15 cellular contexts compared by ENCODE assay signal in the genomic region with DNA sequence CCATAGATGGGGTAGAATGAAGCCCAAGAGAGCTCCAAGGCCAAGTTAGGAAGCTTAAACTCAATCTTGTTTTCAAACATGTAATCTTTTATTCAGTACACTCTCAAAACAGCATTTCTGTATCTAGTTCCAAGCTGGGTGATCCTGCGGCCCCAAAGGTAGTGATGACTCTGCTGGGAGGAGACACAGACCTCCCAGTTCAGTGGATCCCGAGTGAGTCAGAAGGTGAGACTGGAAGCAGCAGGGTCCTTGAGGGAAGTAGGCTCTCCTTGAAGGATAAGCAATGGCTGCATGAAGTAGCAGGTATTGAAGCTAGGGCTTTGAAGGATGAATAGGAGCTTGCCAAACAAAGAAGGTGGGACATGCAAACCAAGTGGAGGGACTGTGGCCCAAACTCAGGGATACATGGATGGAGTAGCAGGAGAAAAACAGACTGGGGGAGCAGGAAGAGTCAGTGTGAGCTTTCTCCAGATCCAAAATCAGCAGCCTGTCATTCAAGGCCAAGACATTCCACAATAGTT. TPM values are rescaled to one million over a fixed set of nuclear protein-coding genes. Genes with fewer than 3 reads are reported as not detected.
DNase-seq lines count a peak whose midpoint lies in the region; FAIRE-seq and TF ChIP-seq lines count a peak whose summit lies in the region.
"Had no signal": no experiment of that assay in that cellular context is flagged by ENCODE, and none has a peak within 500 bp of the region (broad histone marks: within the 10 kb centered on the region; RNA-seq: fewer than 3 reads in every experiment).

No MANE protein-coding gene starts in this region.

- TF ChIP-seq RAD21 in H1 (IDR thresholded peaks at IDR 0.05 in 1 of 2, conservative IDR thresholded peaks at IDR 0.05 in 1 of 2; ENCODE audit: low read depth in 2 of 2, low read length in 2 of 2): no peak

- no peak overlapping the region for H3K4me2 ChIP-seq in H1 (ENCODE audit: insufficient read depth in 1 of 2, low read depth in 2 of 2, low read length in 2 of 2)
- H3K4me2 ChIP-seq: PC-9 had no signal

- H3K23ac ChIP-seq in H1 (ENCODE audit: insufficient read length): no peak overlapping the region

- H2BK20ac ChIP-seq in H1 (ENCODE audit: low read length): 0 out of 2 replicates have a peak overlapping the region, but pooled peaks have one; percentile 13

- H3K79me2 ChIP-seq in H1 (ENCODE audit: control insufficient read depth in 1 of 2, insufficient read depth in 2 of 2, low read length in 2 of 2): no peaks in the 10 kb centered on the region

- H3K9me3 ChIP-seq in H1 (ENCODE audit: insufficient read depth in 2 of 2, low read depth in 1 of 2, low read length in 1 of 2): peaks cover 5 to 8% of the 10 kb centered on the region in 2 experiments; a peak in 3 of 4 replicates

- H3K4me3 ChIP-seq in H1 (ENCODE audit: extremely low read depth in 1 of 4, insufficient read depth in 2 of 4, low read depth in 3 of 4, low read length in 4 of 4): no peak overlapping the region
- H3K4me3 ChIP-seq: PC-9 had no signal

- no peak overlapping the region for H2AFZ ChIP-seq in H1 (ENCODE audit: low read length)
- H2AFZ ChIP-seq: PC-9 had no signal

- no peaks in the 10 kb centered on the region for H3K27me3 ChIP-seq in H1 (replicated peaks in 1 of 4; ENCODE audit: control insufficient read depth in 3 of 4, extremely low read depth in 1 of 4, insufficient read depth in 3 of 4, low read length in 3 of 4)

- POLR2A ChIA-PET in RWPE1 (lab: Yijun Ruan, JAX; ENCODE audit: low non-redundant PET) (no interaction called here), H1 (lab: Charles Lee; ENCODE audit: partially characterized antibody) (interaction anchor here (0.9 to 1.0 kb wide), 2 partner anchors 65 to 204 kb away, joined by 3 to 5 read pairs; a partner anchor contains a TSS)

- no peak overlapping the region for H2BK15ac ChIP-seq in H1 (ENCODE audit: low read length)

- peaks cover 14% of the 10 kb centered on the region for H3K4me1 Mint-ChIP-seq in nephron
- H3K4me1 Mint-ChIP-seq: B cell, IgD-negative memory B cell had no signal

- WGBS in H1 (ENCODE audit: extremely low coverage in 1 of 2, insufficient coverage in 1 of 2, insufficient read length in 1 of 2, insufficient replicate concordance in 2 of 2, low coverage in 1 of 2, low lambda C conversion rate in 2 of 2, missing lambda C conversion rate in 1 of 2), 2 experiments: 79% methylated on average over 2 of the region's 2 CpGs; no CpG with 5 or more reads in 1 of the 2 experiments

- no peak for FAIRE-seq in H1 (lab: Jason Lieb, UNC)
- no peak for FAIRE-seq in HTR-8/SVneo (lab: Jason Lieb, UNC)

- no peak for TF ChIP-seq EP300 in H1 (IDR thresholded peaks at IDR 0.05; ENCODE audit: borderline replicate concordance in 1 of 2, low read depth in 2 of 2, low read length in 2 of 2)

- H3K36me3 Mint-ChIP-seq in nephron (ENCODE audit: low read depth): no peaks in the 10 kb centered on the region
- H3K36me3 Mint-ChIP-seq: CD8-positive, alpha-beta T cell; IgD-negative memory B cell had no signal

- H4K8ac ChIP-seq in H1 (ENCODE audit: extremely low read depth, insufficient read depth, low read length): no peak overlapping the region

- CTCF ChIA-PET in RWPE1 (lab: Yijun Ruan, JAX) (interaction anchor here (0.6 to 1.6 kb wide), 5 partner anchors 10 to 411 kb away, joined by 3 to 10 read pairs (median 4); no protein-coding TSS in a partner anchor), H1 (lab: Charles Lee; ENCODE audit: partially characterized antibody) (interaction anchor here (0.6 to 12.1 kb wide), 7 partner anchors 10 to 54 kb away, joined by 3 to 206 read pairs (median 3); a partner anchor contains a TSS)

- no peak overlapping the region for H3K56ac ChIP-seq in H1 (replicated peaks; ENCODE audit: insufficient read length, low read depth, low read length)

- DNase-seq in RWPE1 (ENCODE audit: low spot score) (peak; percentile 73), H1 (ENCODE audit: low read depth in 1 of 2, low spot score in 2 of 2) (no peak), NCI-H2081 (lab: John Stamatoyannopoulos, UW) (no peak), NCI-H187 (lab: John Stamatoyannopoulos, UW) (no peak), HTR-8/SVneo (ENCODE audit: insufficient read length, low spot score) (no peak)
- no peak for DNase-seq in activated effector memory CD4-positive, alpha-beta T cell treated with Interleukin-2 at 50 U/mL for 16 hours
- DNase-seq: CD8-positive, alpha-beta T cell; NCI-H146; NCI-H69; NK-92 treated with Interleukin-12 subunit alpha and Interleukin-12 subunit beta, amount 100 ng/mL, for 24 hours; PC-9; SHP77 had no signal

- no peaks in the 10 kb centered on the region for H4K20me1 ChIP-seq in H1 (replicated peaks in 1 of 2; ENCODE audit: control insufficient read depth in 1 of 2, insufficient read depth in 2 of 2, low read length in 2 of 2)

- H3K27me3 Mint-ChIP-seq in nephron (ENCODE audit: low read depth): peaks cover 16% of the 10 kb centered on the region

- no peak overlapping the region for H3K18ac ChIP-seq in H1 (ENCODE audit: extremely low read depth, low read length)

- H3K14ac ChIP-seq in H1 (ENCODE audit: insufficient read length): no peak overlapping the region

- H3K4ac ChIP-seq in H1 (replicated peaks; ENCODE audit: insufficient read length, low read depth, low read length): no peak overlapping the region

- H3K4me1 ChIP-seq in H1 (replicated peaks in 1 of 4; ENCODE audit: control insufficient read depth in 3 of 4, insufficient read depth in 4 of 4, low read length in 3 of 4): peaks cover 0 to 9% (median 4%) of the 10 kb centered on the region in 4 experiments; a peak in 3 of 7 replicates

- peak overlapping the region in 2 of 3 experiments; percentile 12 to 37 for H3K27ac Mint-ChIP-seq in nephron
- H3K27ac Mint-ChIP-seq: B cell; CD8-positive, alpha-beta T cell; IgD-negative memory B cell had no signal

- TF ChIP-seq CTCF in RWPE1 (conservative IDR thresholded peaks at IDR 0.05; ENCODE audit: low read depth) (no peak), H1 (IDR thresholded peaks at IDR 0.05; ENCODE audit: control extremely low read depth in 1 of 3, insufficient read depth in 1 of 3, low read depth in 1 of 3, low read length in 3 of 3) (no peak), nephron (IDR thresholded peaks at IDR 0.05; ENCODE audit: unreplicated experiment in 3 of 3) (no peak)

- no peak overlapping the region for H2BK120ac ChIP-seq in H1 (replicated peaks; ENCODE audit: low read depth, low read length)

- no peaks in the 10 kb centered on the region for H3K36me3 ChIP-seq in H1 (ENCODE audit: control insufficient read depth in 2 of 4, insufficient read depth in 4 of 4, low read length in 3 of 4)

- H3K9ac ChIP-seq in H1 (replicated peaks in 1 of 4; ENCODE audit: extremely low read depth in 1 of 4, low read depth in 3 of 4, low read length in 3 of 4): no peak overlapping the region

- H2BK12ac ChIP-seq in H1 (ENCODE audit: low read depth, low read length): no peak overlapping the region

- peak overlapping the region; percentile 67 for H3K27ac ChIP-seq in RWPE1
- no peak overlapping the region for H3K27ac ChIP-seq in H1 (ENCODE audit: low read depth, low read length)
- H3K27ac ChIP-seq: PC-9 had no signal

- H2BK5ac ChIP-seq in H1 (ENCODE audit: low read depth, low read length): no peak overlapping the region

- H4K91ac ChIP-seq in H1 (replicated peaks; ENCODE audit: insufficient read length, low read length): no peak overlapping the region

- 0 out of 2 replicates have a peak overlapping the region, but pooled peaks have one; percentile 24 for H2AK5ac ChIP-seq in H1 (ENCODE audit: low read depth, low read length)

- peaks cover 2% of the 10 kb centered on the region; the same call in 1 of the 2 replicates for H3K23me2 ChIP-seq in H1 (ENCODE audit: low read depth, low read length)

- no peak overlapping the region for H3K4me3 Mint-ChIP-seq in nephron
- H3K4me3 Mint-ChIP-seq: B cell; CD8-positive, alpha-beta T cell; IgD-negative memory B cell had no signal

- no peak overlapping the region for H4K5ac ChIP-seq in H1 (ENCODE audit: insufficient read length, low read depth, low read length)

- H3K79me1 ChIP-seq in H1 (ENCODE audit: low read depth, low read length): no peaks in the 10 kb centered on the region

- peaks cover 11% of the 10 kb centered on the region for H3K9me3 Mint-ChIP-seq in nephron

- TF ChIP-seq POLR2A in H1 (IDR thresholded peaks at IDR 0.05; ENCODE audit: control extremely low read depth in 1 of 2, low read depth in 2 of 2, low read length in 2 of 2): no peak

TF ChIP-seq in H1, 55 proteins besides CTCF, POLR2A, EP300 and RAD21 (continues in another document):
- TF ChIP-seq POU5F1 (IDR thresholded peaks at IDR 0.05; ENCODE audit: low read depth, low read length): no peak
- TF ChIP-seq SAP30 (IDR thresholded peaks at IDR 0.05; ENCODE audit: insufficient read depth, insufficient replicate concordance, low read length): no peak
- TF ChIP-seq BACH1 (IDR thresholded peaks at IDR 0.05; ENCODE audit: low read length): no peak
- no peak for TF ChIP-seq SIN3A (conservative IDR thresholded peaks at IDR 0.05 in 1 of 2, IDR thresholded peaks at IDR 0.05 in 1 of 2; ENCODE audit: low read depth in 1 of 2, low read length in 2 of 2)

RNA-seq across cellular contexts. Expression of a gene that starts 9.6 kb away (rescaled TPM):
- 0.48 and 0.52 TPM in 2 replicates for total RNA-seq in H1 (2021; fragmentation: NEBNext Ultra II Directional; extraction: Animal tissue kit (Norgen Biotek cat#: 25700))
- polyA plus RNA-seq in H1 (2011; rRNA removed): 1.2 and 1.4 TPM in 2 replicates
- 1.1 TPM for polyA plus RNA-seq in H1 (2011; cell fraction: cytosol; rRNA removed)
- 0.86 TPM for polyA plus RNA-seq in H1 (2011; cell fraction: nucleus; rRNA removed)
- 0.29 to 0.72 TPM (median 0.65 TPM) in 4 replicates for polyA plus RNA-seq in H1 (2012, experiment 1 of 2)
- 0.77 TPM for polyA plus RNA-seq in H1 (2012, experiment 2 of 2)
- polyA plus RNA-seq in H1 (2013, experiment 1 of 2): 0.30 TPM
- 0.48 TPM for polyA plus RNA-seq in H1 (2013, experiment 2 of 2)
- polyA minus RNA-seq in H1 (2011; rRNA and poly(A)+ RNA removed): 0.27 and 0.38 TPM in 2 replicates
- polyA minus RNA-seq in H1 (2011; cell fraction: cytosol; rRNA and poly(A)+ RNA removed): 0.95 TPM
- polyA minus RNA-seq in H1 (2011; cell fraction: nucleus; rRNA and poly(A)+ RNA removed): not detected
- polyA plus RNA-seq: IgD-negative memory B cell had no signal
